12 cellular contexts compared by ENCODE assay signal in the genomic region with DNA sequence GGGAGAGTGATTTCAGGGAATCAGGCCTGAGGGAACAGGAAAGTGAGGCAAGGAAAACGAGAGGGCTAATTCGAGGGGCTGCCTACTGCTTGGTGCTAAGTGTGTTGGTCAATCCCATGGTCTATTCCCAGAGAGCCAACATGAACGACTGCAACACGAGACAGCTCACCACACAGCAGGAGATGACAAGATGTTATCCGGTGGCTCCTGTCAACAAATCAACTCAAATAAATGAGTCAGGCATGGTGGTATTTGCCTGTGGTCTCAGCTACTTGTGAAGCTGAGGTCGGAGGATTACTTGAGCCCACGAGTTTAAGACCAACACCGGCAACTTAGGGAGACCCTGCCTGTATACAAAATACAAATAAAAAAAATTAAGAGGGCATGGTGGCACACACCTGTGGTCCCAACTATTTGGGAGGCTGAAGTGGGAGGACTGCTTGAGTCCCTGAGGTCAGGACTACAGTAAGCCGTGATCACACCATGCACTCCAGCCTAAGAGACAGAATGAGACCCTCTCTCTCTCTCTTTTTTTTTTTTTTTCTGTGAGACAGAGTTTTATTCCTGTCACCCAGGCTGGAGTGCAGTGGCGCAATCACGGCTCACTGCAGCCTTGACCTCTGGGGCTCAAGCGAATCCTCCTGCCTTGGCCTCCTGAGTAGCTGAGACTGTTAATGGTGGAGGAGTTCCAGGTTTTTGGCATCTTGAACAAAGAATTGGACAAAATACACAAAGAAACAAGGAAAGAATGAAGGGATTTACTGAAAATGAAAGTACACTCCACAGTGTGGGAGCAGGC. TPM values are rescaled to one million over a fixed set of nuclear protein-coding genes. Genes with fewer than 3 reads are reported as not detected.
A peak's percentile ranks its signal among the peaks of the same experiment; 100 is the strongest.
DNase-seq lines count a peak whose midpoint lies in the region; ATAC-seq and TF ChIP-seq lines count a peak whose summit lies in the region.
"Had no signal": no experiment of that assay in that cellular context is flagged by ENCODE, and none has a peak within 500 bp of the region (broad histone marks: within the 10 kb centered on the region; RNA-seq: fewer than 3 reads in every experiment).

No MANE protein-coding gene starts in this region.

- intact Hi-C loops in ovary (cut with DNase I), result no loop called here

- TF ChIP-seq CTCF in kidney epithelial cell (IDR thresholded peaks at IDR 0.05; ENCODE audit: insufficient read depth, low read length, poor library complexity, severe bottlenecking) (no peak), ovary (IDR thresholded peaks at IDR 0.05) (no peak)

- no peak for TF ChIP-seq EP300 in ovary (IDR thresholded peaks at IDR 0.05)

- H3K27me3 ChIP-seq in kidney epithelial cell (ENCODE audit: control insufficient read depth, insufficient read depth, low read length), result no peaks in the 10 kb centered on the region
- no peaks in the 10 kb centered on the region for H3K27me3 ChIP-seq in ovary
- H3K27me3 ChIP-seq: upper lobe of left lung had no signal

- TF ChIP-seq POLR2A in ovary (IDR thresholded peaks at IDR 0.05), result no peak

- ATAC-seq in HG03439 (IDR thresholded peaks at IDR 0.05; ENCODE audit: unreplicated experiment) (no peak), GM19023 (IDR thresholded peaks at IDR 0.05; ENCODE audit: unreplicated experiment) (no peak)
- ATAC-seq: CD8-positive, alpha-beta T cell had no signal

- DNase-seq in DMS53 treated with DMSO at 0.1 percent for 48 hours (lab: John Stamatoyannopoulos, UW; ENCODE audit: unreplicated experiment) (peak; percentile 18), MV-4-11 (lab: John Stamatoyannopoulos, UW) (peak; percentile 84), amniotic epithelial cell (ENCODE audit: low read depth) (peak; percentile 89), kidney epithelial cell (ENCODE audit: low read depth) (peak; percentile 61), ovary (no peak)
- DNase-seq in stimulated activated CD4-positive, alpha-beta T cell treated with anti-CD3 and anti-CD28 coated beads, Interleukin-2, amount 100 ng/mL, for 24 hours, result no peak
- DNase-seq: NCI-H446, sigmoid colon, upper lobe of left lung had no signal

- H3K4me1 ChIP-seq in ovary (ENCODE audit: insufficient read depth), result no peaks in the 10 kb centered on the region
- H3K4me1 ChIP-seq: sigmoid colon had no signal

- H3K4me3 ChIP-seq in kidney epithelial cell (ENCODE audit: low read depth, low read length) (no peak overlapping the region), ovary (no peak overlapping the region)
- H3K4me3 ChIP-seq: sigmoid colon, upper lobe of left lung had no signal

- no peak overlapping the region for H3K27ac ChIP-seq in ovary
- H3K27ac ChIP-seq: sigmoid colon, upper lobe of left lung had no signal

- no peaks in the 10 kb centered on the region for H3K36me3 ChIP-seq in kidney epithelial cell (ENCODE audit: control insufficient read depth, insufficient read depth, low read length)
- H3K36me3 ChIP-seq in ovary, result no peaks in the 10 kb centered on the region
- H3K36me3 ChIP-seq: sigmoid colon, upper lobe of left lung had no signal

- WGBS in ovary, 3 donors, result 67 to 71% (median 68%) methylated on average over 12 of the region's 12 CpGs

- H3K9me3 ChIP-seq in ovary, result no peaks in the 10 kb centered on the region
- H3K9me3 ChIP-seq: sigmoid colon, upper lobe of left lung had no signal

RNA-seq across cellular contexts. Expression of gene FAF2, which starts 9.0 kb away (rescaled TPM):
- total RNA-seq in kidney epithelial cell (44.4 and 45.5 TPM in 2 replicates), ovary (10 to 100 TPM; 17.2 to 46.7 (median 34.4) TPM)
- 10 to 100 TPM; 18.0 to 41.2 TPM for polyA plus RNA-seq in ovary

RNA-seq across cellular contexts. Expression of gene CLTB, which starts 22.8 kb away (rescaled TPM):
- total RNA-seq in kidney epithelial cell, result 163 and 172 TPM in 2 replicates
- total RNA-seq in ovary, result 100 to 1,000 TPM in 5 of 7 donors, 10 to 100 TPM in 2; 79.7 to 138 (median 115) TPM
- polyA plus RNA-seq in ovary, result 100 to 1,000 TPM in 1 of 2 donors, 10 to 100 TPM in 1; 35.9 to 104 TPM

RNA-seq across cellular contexts. Expression of gene HIGD2A, which starts 50.6 kb away (rescaled TPM):
- 139 and 161 TPM in 2 replicates for total RNA-seq in kidney epithelial cell
- total RNA-seq in ovary, result 100 to 1,000 TPM in 4 of 7 donors, 10 to 100 TPM in 3; 64.3 to 131 (median 100) TPM
- polyA plus RNA-seq in ovary, result 100 to 1,000 TPM in 1 of 2 donors, 10 to 100 TPM in 1; 76.6 to 117 TPM

RNA-seq across cellular contexts. Expression of gene NOP16, which starts 50.8 kb away (rescaled TPM):
- total RNA-seq in kidney epithelial cell (17.8 and 21.1 TPM in 2 replicates), ovary (10 to 100 TPM in 6 of 7 donors, 1 to 10 TPM in 1; 8.9 to 27.0 (median 17.9) TPM)
- 10 to 100 TPM; 11.1 to 12.1 TPM for polyA plus RNA-seq in ovary

Comparison
In these comparisons a context has a peak if more than half of its experiments do, and no peak if none do; other contexts are left out.
1. DNase-seq: peak in DMS53 treated with DMSO at 0.1 percent for 48 hours (single experiment), MV-4-11 (single experiment), amniotic epithelial cell (single experiment) and kidney epithelial cell (single experiment); none in ovary (0 of 5) and stimulated activated CD4-positive, alpha-beta T cell treated with anti-CD3 and anti-CD28 coated beads, Interleukin-2, amount 100 ng/mL, for 24 hours (0 of 2).